In the genomic region with DNA sequence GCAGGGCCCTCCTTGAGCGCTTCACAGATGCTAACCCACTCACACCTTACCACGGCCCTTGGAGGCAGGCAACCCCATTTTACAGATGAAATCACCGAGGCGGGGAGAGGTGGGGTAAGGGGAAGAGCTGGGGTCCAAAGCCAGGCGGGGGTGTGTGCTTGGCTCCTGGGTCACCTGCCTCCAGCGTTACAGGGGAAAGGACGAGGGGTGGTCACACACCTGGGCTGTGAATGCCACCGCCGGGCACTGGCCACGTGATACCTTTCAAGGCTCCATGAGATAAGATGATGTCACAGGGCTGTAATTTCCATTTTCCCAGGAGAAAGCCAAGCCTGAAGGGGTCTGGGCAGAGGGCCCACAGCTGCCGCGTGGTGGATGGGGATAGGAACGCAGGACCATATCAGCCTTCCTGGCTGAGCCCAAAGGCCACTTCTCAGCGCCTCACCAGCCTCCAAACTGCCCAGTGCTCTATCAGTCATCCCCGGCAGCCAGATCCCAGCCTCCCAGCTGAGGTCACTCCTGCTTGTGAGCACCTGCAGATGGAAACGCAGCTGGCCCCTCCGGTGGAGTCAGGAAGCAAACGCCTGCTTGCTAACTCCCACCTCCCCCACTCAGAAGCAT, we compare ENCODE assay signal across 15 cellular contexts.
A peak's percentile ranks its signal among the peaks of the same experiment; 100 is the strongest.
DNase-seq lines count a peak whose midpoint lies in the region; ATAC-seq lines count a peak whose summit lies in the region.
"Had no signal": no experiment of that assay in that cellular context is flagged by ENCODE, and none has a peak within 500 bp of the region (broad histone marks: within the 10 kb centered on the region; RNA-seq: fewer than 3 reads in every experiment).

No MANE protein-coding gene starts in this region.

- DNase-seq in NCI-H748 (lab: John Stamatoyannopoulos, UW; ENCODE audit: unreplicated experiment), result peak; percentile 82
- no peak for DNase-seq in NCI-H748 treated with DMSO at 0.1 percent for 48 hours (lab: John Stamatoyannopoulos, UW)
- peak; percentile 62 for DNase-seq in NCI-H2029 treated with DMSO at 0.1 percent for 48 hours (lab: John Stamatoyannopoulos, UW)
- peak; percentile 72 for DNase-seq in SK-N-DZ (ENCODE audit: low spot score)
- DNase-seq in mucosa of gallbladder (ENCODE audit: low spot score), result peak; percentile 13
- DNase-seq in GDM1 (lab: John Stamatoyannopoulos, UW), result no peak
- DNase-seq in NCI-H1048 (lab: John Stamatoyannopoulos, UW), result no peak
- DNase-seq: ACHN; activated CD8-positive, alpha-beta memory T cell treated with anti-CD3 and anti-CD28 coated beads for 24 hours; activated naive CD8-positive, alpha-beta T cell treated with anti-CD3 and anti-CD28 coated beads for 36 hours; kidney glomerular epithelial cell; OCI-M1; small intestine; T-helper 17 cell had no signal

- no peak for ATAC-seq in HG03045 (IDR thresholded peaks at IDR 0.05; ENCODE audit: unreplicated experiment)
- ATAC-seq: T-helper 17 cell had no signal

Comparison
In these comparisons a context has a peak if more than half of its experiments do, and no peak if none do; other contexts are left out.
1. DNase-seq: peak in NCI-H748 (single experiment), NCI-H2029 treated with DMSO at 0.1 percent for 48 hours (single experiment), SK-N-DZ (single experiment) and mucosa of gallbladder (single experiment); none in NCI-H748 treated with DMSO at 0.1 percent for 48 hours (single experiment), GDM1 (single experiment) and NCI-H1048 (single experiment).